ENCODE assay signal across 18 cellular contexts in genomic region chr3:81462921-81463320, GRCh38.
DNase-seq lines count a peak whose midpoint lies in the region; ATAC-seq and TF ChIP-seq lines count a peak whose summit lies in the region.
"Had no signal": no experiment of that assay in that cellular context is flagged by ENCODE, and none has a peak within 500 bp of the region (broad histone marks: within the 10 kb centered on the region; RNA-seq: fewer than 3 reads in every experiment).

No MANE protein-coding gene starts in this region.

- H3K27ac ChIP-seq in GM23338 (ENCODE audit: low read depth), result no peak overlapping the region
- H3K27ac ChIP-seq: BLaER1 treated with 17β-estradiol and CSF1 and Interleukin-3, amounts not matched to agents 10 nM and 100 nM; GM23248; Peyer's patch had no signal

- no peaks in the 10 kb centered on the region for H3K9me3 Mint-ChIP-seq in GM23338
- H3K9me3 Mint-ChIP-seq: T-helper 2 cell treated with Interferon-gamma antibody and Interleukin-4, amounts not matched to agents 5 μg/mL and 100 μg/mL, for 36 hours had no signal

- no peak for ATAC-seq in GM23338
- no peak for ATAC-seq in GM21367 (IDR thresholded peaks at IDR 0.05; ENCODE audit: unreplicated experiment)
- ATAC-seq in GM18498 (IDR thresholded peaks at IDR 0.05; ENCODE audit: unreplicated experiment), result no peak
- ATAC-seq in Right ventricle myocardium inferior, result no peak
- ATAC-seq: GM12878 had no signal

- H3K4me3 ChIP-seq in BE2C (ENCODE audit: low read depth, low read length), result no peak overlapping the region
- no peak overlapping the region for H3K4me3 ChIP-seq in GM23338
- no peak overlapping the region for H3K4me3 ChIP-seq in fibroblast of the aortic adventitia (ENCODE audit: low read depth, low read length)
- H3K4me3 ChIP-seq: BLaER1 treated with 17β-estradiol and CSF1 and Interleukin-3, amounts not matched to agents 10 nM and 100 nM; GM12878; Peyer's patch had no signal

- H3K27me3 Mint-ChIP-seq in GM23338 (ENCODE audit: insufficient read depth, low read depth, poor library complexity), result no peaks in the 10 kb centered on the region

- H2AFZ ChIP-seq in GM23338, result peak overlapping the region; percentile 86; the same call in 1 of the 2 replicates

- H3K27me3 ChIP-seq in BE2C, result no peaks in the 10 kb centered on the region
- H3K27me3 ChIP-seq in GM23338 (ENCODE audit: insufficient read depth), result no peaks in the 10 kb centered on the region
- H3K27me3 ChIP-seq: BLaER1 treated with 17β-estradiol and CSF1 and Interleukin-3, amounts not matched to agents 10 nM and 100 nM; Peyer's patch had no signal

- peak; percentile 52 for DNase-seq in BE2C
- no peak for DNase-seq in GM23338 (ENCODE audit: low spot score)
- peak; percentile 26 for DNase-seq in NCI-H69 (lab: John Stamatoyannopoulos, UW)
- DNase-seq in fibroblast of the aortic adventitia (ENCODE audit: low read depth), result peak; percentile 37
- DNase-seq in hippocampal formation (lab: John Stamatoyannopoulos, UW), result no peak
- DNase-seq in Right ventricle myocardium inferior (ENCODE audit: missing footprints), result no peak
- DNase-seq: GM23248, IMR-90, Kasumi-1, NCI-H526 treated with DMSO at 0.1 percent for 48 hours, Peyer's patch, SIG-M5, SW 1271 had no signal

- H3F3A ChIP-seq in GM23338 (replicated peaks; ENCODE audit: low read depth), result no peaks in the 10 kb centered on the region

- intact Hi-C loops in Right ventricle myocardium inferior (cut with DNase I), result no loop called here

- H3K9me3 ChIP-seq in BE2C, result no peaks in the 10 kb centered on the region
- H3K9me3 ChIP-seq: BLaER1 treated with 17β-estradiol and CSF1 and Interleukin-3, amounts not matched to agents 10 nM and 100 nM; Peyer's patch had no signal

- TF ChIP-seq CTCF in BE2C (IDR thresholded peaks at IDR 0.05; ENCODE audit: low read depth, low read length), result no peak
- no peak for TF ChIP-seq CTCF in GM23338 (conservative IDR thresholded peaks at IDR 0.05; ENCODE audit: low read depth in 2 of 2)
- TF ChIP-seq CTCF in fibroblast of the aortic adventitia (IDR thresholded peaks at IDR 0.05; ENCODE audit: insufficient read depth, low read length), result no peak

- no peaks in the 10 kb centered on the region for H3K9me2 ChIP-seq in GM23338 (ENCODE audit: insufficient read depth)

- H3K79me2 ChIP-seq in GM23338 (replicated peaks; ENCODE audit: insufficient read depth), result no peaks in the 10 kb centered on the region

- no peaks in the 10 kb centered on the region for H4K20me1 ChIP-seq in GM23338 (replicated peaks; ENCODE audit: insufficient read depth)
- H4K20me1 ChIP-seq: BLaER1 treated with 17β-estradiol and CSF1 and Interleukin-3, amounts not matched to agents 10 nM and 100 nM had no signal

- no peak overlapping the region for H3K27ac Mint-ChIP-seq in GM23338
- H3K27ac Mint-ChIP-seq: T-helper 2 cell treated with Interferon-gamma antibody and Interleukin-4, amounts not matched to agents 5 μg/mL and 100 μg/mL, for 36 hours had no signal

- H3K4me1 ChIP-seq in BE2C (no peaks in the 10 kb centered on the region; the same call in none of the 2 replicates), GM23338 (ENCODE audit: insufficient read depth) (no peaks in the 10 kb centered on the region)
- H3K4me1 ChIP-seq: Peyer's patch had no signal

- no peak overlapping the region for H3K4me2 ChIP-seq in GM23338
- H3K4me2 ChIP-seq: BLaER1 treated with 17β-estradiol and CSF1 and Interleukin-3, amounts not matched to agents 10 nM and 100 nM had no signal

- no peaks in the 10 kb centered on the region for H3K36me3 ChIP-seq in BE2C
- no peaks in the 10 kb centered on the region for H3K36me3 ChIP-seq in GM23338 (ENCODE audit: insufficient read depth)
- H3K36me3 ChIP-seq: BLaER1 treated with 17β-estradiol and CSF1 and Interleukin-3, amounts not matched to agents 10 nM and 100 nM; Peyer's patch had no signal

- H3K36me3 Mint-ChIP-seq in GM23338 (ENCODE audit: low read depth), result no peaks in the 10 kb centered on the region

- H3K4me1 Mint-ChIP-seq in GM23338, result peaks cover 3% of the 10 kb centered on the region

- no peak overlapping the region for H3K4me3 Mint-ChIP-seq in GM23338
- H3K4me3 Mint-ChIP-seq: T-helper 2 cell treated with Interferon-gamma antibody and Interleukin-4, amounts not matched to agents 5 μg/mL and 100 μg/mL, for 36 hours had no signal

TF ChIP-seq in GM23338, 12 proteins besides CTCF, POLR2A, EP300 and RAD21 (continues in another document):
- TF ChIP-seq JUNB (IDR thresholded peaks at IDR 0.05; ENCODE audit: unreplicated experiment) (no peak), ZNF114 (CRISPR knock-in tag; IDR thresholded peaks at IDR 0.05) (no peak), REST (IDR thresholded peaks at IDR 0.05; ENCODE audit: unreplicated experiment) (no peak), POLR2AphosphoS5 (IDR thresholded peaks at IDR 0.05; ENCODE audit: low read depth) (no peak), ETS1 (IDR thresholded peaks at IDR 0.05) (no peak), EZH2phosphoT487 (IDR thresholded peaks at IDR 0.05; ENCODE audit: unreplicated experiment) (no peak), ZNF331 (CRISPR knock-in tag; IDR thresholded peaks at IDR 0.05; ENCODE audit: low read depth) (no peak), NANOG (IDR thresholded peaks at IDR 0.05; ENCODE audit: borderline replicate concordance) (no peak)

Comparison
In these comparisons a context has a peak if more than half of its experiments do, and no peak if none do; other contexts are left out.
1. DNase-seq: peak in BE2C (single experiment), NCI-H69 (single experiment) and fibroblast of the aortic adventitia (single experiment); none in GM23338 (single experiment), hippocampal formation (0 of 2) and Right ventricle myocardium inferior (single experiment).